ENCODE assay signal across 35 cellular contexts in the genomic region with DNA sequence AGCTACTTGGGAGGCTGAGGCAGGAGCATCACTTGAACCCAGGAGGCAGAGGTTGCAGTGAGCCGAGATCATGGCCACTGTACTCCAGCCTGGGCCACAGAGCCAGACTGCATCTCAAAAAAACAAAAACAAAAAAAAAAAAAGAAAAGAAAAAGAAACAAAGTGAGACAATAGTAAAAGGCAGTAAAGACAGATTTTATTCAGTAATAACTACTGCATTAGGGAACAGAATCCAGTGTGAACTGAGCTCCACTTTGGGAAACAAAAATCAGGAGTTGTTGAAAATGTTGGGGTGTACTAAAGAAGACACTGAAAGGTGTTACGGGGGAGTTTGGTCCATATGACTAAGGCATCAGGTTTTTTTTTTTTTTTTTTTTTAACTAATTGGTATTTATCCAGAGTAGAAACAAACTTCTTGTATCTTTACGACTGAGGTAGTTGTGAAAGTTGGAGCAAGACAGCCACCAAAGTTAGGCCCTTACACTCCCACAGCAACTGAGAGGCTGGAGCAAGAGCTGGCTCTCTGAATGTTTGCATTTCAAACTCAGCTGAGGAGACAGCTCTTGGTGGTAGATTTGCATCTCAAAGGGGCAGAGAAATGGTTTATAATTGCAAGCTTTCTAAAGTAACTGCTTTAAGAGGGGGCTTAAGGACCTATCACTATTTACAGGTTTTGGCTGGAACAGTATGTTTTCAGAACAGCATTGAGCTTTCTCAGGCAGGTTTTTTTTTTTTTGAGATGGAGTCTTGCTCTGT.
"Had no signal": no experiment of that assay in that cellular context is flagged by ENCODE, and none has a peak within 500 bp of the region (broad histone marks: within the 10 kb centered on the region; RNA-seq: fewer than 3 reads in every experiment).

No MANE protein-coding gene starts in this region.

- H3K27me3 ChIP-seq: brain microvascular endothelial cell, Peyer's patch had no signal

- DNase-seq: activated CD4-positive, alpha-beta memory T cell treated with anti-CD3 and anti-CD28 coated beads, Interleukin-2, amount 10 ng/mL, durations not matched to agents 7 days and 5 days; activated CD4-positive, alpha-beta T cell treated with anti-CD3 and anti-CD28 coated beads for 1 hour; activated CD4-positive, alpha-beta T cell treated with anti-CD3 and anti-CD28 coated beads for 48 hours; activated CD4-positive, CD25-positive, alpha-beta regulatory T cell; activated CD8-positive, alpha-beta memory T cell treated with anti-CD3 and anti-CD28 coated beads for 24 hours; activated CD8-positive, alpha-beta memory T cell treated with anti-CD3 and anti-CD28 coated beads, Interleukin-2, amount 10 ng/mL, durations not matched to agents 7 days and 5 days; activated CD8-positive, alpha-beta memory T cell treated with anti-CD3 and anti-CD28 coated beads, Interleukin-2, amount 50 U/mL, for 48 hours; activated effector memory CD4-positive, alpha-beta T cell treated with anti-CD3 and anti-CD28 coated beads, Interleukin-2, amount 50 U/mL, for 16 hours; activated naive CD4-positive, alpha-beta T cell; activated naive CD4-positive, alpha-beta T cell treated with anti-CD3 and anti-CD28 coated beads, Interleukin-2, amount 50 U/mL, for 16 hours; activated naive CD8-positive, alpha-beta T cell treated with anti-CD3 and anti-CD28 coated beads for 36 hours; activated T-cell treated with anti-CD3 and anti-CD28 coated beads, Interleukin-2, amount 50 U/mL, for 48 hours; amniotic stem cell; aorta; brain microvascular endothelial cell; central memory CD4-positive, alpha-beta T cell; MM.1S; MV-4-11; NCI-H1092; NCI-H1436 treated with DMSO at 0.1 percent for 48 hours; NCI-H1694 treated with DMSO at 0.1 percent for 48 hours; NCI-H2029; NCI-H510A; NCI-H526; NCI-H748 treated with DMSO at 0.1 percent for 48 hours; NK-92 treated with Interleukin-12 subunit alpha and Interleukin-12 subunit beta, amount 100 ng/mL, for 24 hours; PC-3; Peyer's patch; RPMI8226; SIG-M5; T-cell; T-helper 2 cell; T-helper 9 cell had no signal

- H3K27me3 Mint-ChIP-seq: activated CD4-positive, alpha-beta memory T cell treated with anti-CD3 and anti-CD28 coated beads, Interleukin-2, amount 10 ng/mL, durations not matched to agents 7 days and 5 days; activated CD8-positive, alpha-beta memory T cell treated with anti-CD3 and anti-CD28 coated beads, Interleukin-2, amount 10 ng/mL, durations not matched to agents 7 days and 5 days; activated naive CD8-positive, alpha-beta T cell treated with anti-CD3 and anti-CD28 coated beads for 36 hours; T-cell had no signal

- H3K4me1 ChIP-seq: Peyer's patch had no signal

- H3K4me3 Mint-ChIP-seq: activated CD4-positive, alpha-beta memory T cell treated with anti-CD3 and anti-CD28 coated beads, Interleukin-2, amount 10 ng/mL, durations not matched to agents 7 days and 5 days; activated CD8-positive, alpha-beta memory T cell treated with anti-CD3 and anti-CD28 coated beads, Interleukin-2, amount 10 ng/mL, durations not matched to agents 7 days and 5 days; activated naive CD8-positive, alpha-beta T cell treated with anti-CD3 and anti-CD28 coated beads for 36 hours; T-cell had no signal

- H3K27ac ChIP-seq: brain microvascular endothelial cell, Peyer's patch, VCaP had no signal

- H3K27ac Mint-ChIP-seq: activated CD4-positive, alpha-beta memory T cell treated with anti-CD3 and anti-CD28 coated beads, Interleukin-2, amount 10 ng/mL, durations not matched to agents 7 days and 5 days; activated CD8-positive, alpha-beta memory T cell treated with anti-CD3 and anti-CD28 coated beads, Interleukin-2, amount 10 ng/mL, durations not matched to agents 7 days and 5 days; activated naive CD8-positive, alpha-beta T cell treated with anti-CD3 and anti-CD28 coated beads for 36 hours; T-cell had no signal

- ATAC-seq: activated CD8-positive, alpha-beta memory T cell treated with anti-CD3 and anti-CD28 coated beads, Interleukin-2, amount 10 ng/mL, durations not matched to agents 7 days and 5 days; PC-3; SK-N-SH treated with all-trans-retinoic acid at 6 μM for 48 hours; T-cell had no signal

- H3K4me3 ChIP-seq: Peyer's patch had no signal
